ENCODE assay signal across 8 cellular contexts in the genomic region with DNA sequence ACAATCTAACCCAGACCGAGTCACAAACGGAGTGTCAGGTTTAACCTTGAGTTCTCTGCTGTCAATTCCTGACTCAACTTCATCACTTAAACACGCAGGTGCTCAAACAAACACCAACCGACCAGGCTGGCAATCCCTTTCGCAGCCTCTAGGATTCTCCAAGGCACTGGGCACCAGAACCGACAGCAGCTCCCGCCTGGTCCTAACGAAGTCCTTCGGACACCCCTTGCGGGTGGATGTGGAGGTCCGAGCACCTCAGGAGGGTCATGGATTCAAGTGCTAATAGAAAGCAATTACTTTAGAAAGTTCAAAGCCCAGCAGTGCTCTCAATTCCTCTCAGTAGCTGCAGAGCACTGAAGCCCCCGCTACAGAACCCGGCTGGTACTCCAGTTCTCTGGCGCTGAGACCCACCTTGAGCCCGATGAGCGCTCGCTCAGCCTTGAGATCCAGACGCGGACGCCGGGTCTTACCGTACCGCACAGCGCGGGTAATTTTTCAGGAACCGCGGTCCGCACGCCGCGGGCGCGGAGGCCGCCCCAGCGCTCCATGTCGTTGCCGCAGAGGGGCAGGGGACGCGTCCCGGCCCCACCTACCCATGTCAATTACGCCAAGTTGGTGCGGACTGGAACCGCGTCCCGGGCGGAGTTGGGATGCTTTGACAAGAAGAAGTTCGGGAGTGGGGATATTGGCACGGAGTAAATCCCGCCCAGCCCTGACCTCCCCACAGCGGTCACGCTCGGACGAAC. TPM values are rescaled to one million over a fixed set of nuclear protein-coding genes. Genes with fewer than 3 reads are reported as not detected.
DNase-seq lines count a peak whose midpoint lies in the region; ATAC-seq lines count a peak whose summit lies in the region.

No MANE protein-coding gene starts in this region.

- ATAC-seq in HG02981 (IDR thresholded peaks at IDR 0.05; ENCODE audit: unreplicated experiment), result peak; percentile 27
- ATAC-seq in left lobe of liver, result peak; percentile 35

- DNase-seq in NCI-H1436 (lab: John Stamatoyannopoulos, UW), result peak; percentile 47
- no peak for DNase-seq in NCI-H1436 treated with DMSO at 0.1 percent for 48 hours (lab: John Stamatoyannopoulos, UW)
- peak; percentile 78 for DNase-seq in NCI-H345 (lab: John Stamatoyannopoulos, UW)
- DNase-seq in activated CD4-positive, alpha-beta T cell treated with anti-CD3 and anti-CD28 coated beads for 4 hours, result peak; percentile 24 to 26
- DNase-seq in dedifferentiated amniotic fluid mesenchymal stem cell (ENCODE audit: extremely low spot score), result peak; percentile 53
- DNase-seq in left lobe of liver (ENCODE audit: low spot score), result peak; percentile 52
- DNase-seq in stimulated activated CD4-positive, alpha-beta T cell treated with anti-CD3 and anti-CD28 coated beads, TNF-alpha, amount 100 ng/mL, for 24 hours (ENCODE audit: low read depth in 3 of 3), result peak; percentile 24 to 44 (median 37)

RNA-seq across cellular contexts. Expression of a gene that starts 0.7 kb away (rescaled TPM):
- total RNA-seq in left lobe of liver, result 0.88 TPM

RNA-seq across cellular contexts. Expression of a gene that starts 43.6 kb away (rescaled TPM):
- 4.2 TPM for total RNA-seq in left lobe of liver
